In genomic region chr2:69525261-69525660, GRCh38 we compare ENCODE assay signal across 12 cellular contexts.
"Had no signal": no experiment of that assay in that cellular context is flagged by ENCODE, and none has a peak within 500 bp of the region (broad histone marks: within the 10 kb centered on the region; RNA-seq: fewer than 3 reads in every experiment).

No MANE protein-coding gene starts in this region.

- ATAC-seq: activated CD8-positive, alpha-beta T cell treated with anti-CD3 and anti-CD28 coated beads, Interleukin-2, amount 10 ng/mL, durations not matched to agents 7 days and 5 days; left lung; pancreas had no signal

- H3K27ac ChIP-seq: left lung, pancreas, sigmoid colon had no signal

- H3K4me1 ChIP-seq: left lung, pancreas, sigmoid colon had no signal

- H3K9me3 ChIP-seq: left lung, pancreas, sigmoid colon had no signal

- H3K4me3 ChIP-seq: left lung, pancreas, sigmoid colon had no signal

- H3K27me3 Mint-ChIP-seq: activated B cell treated with CpG ODN at 0.5 μM for 24 hours; activated CD4-positive, alpha-beta T cell treated with anti-CD3 and anti-CD28 coated beads, Interleukin-2, amount 10 ng/mL, durations not matched to agents 24 days and 14 days had no signal

- H3K4me1 Mint-ChIP-seq: activated B cell treated with CpG ODN at 0.5 μM for 24 hours; activated CD4-positive, alpha-beta T cell treated with anti-CD3 and anti-CD28 coated beads, Interleukin-2, amount 10 ng/mL, durations not matched to agents 24 days and 14 days had no signal

- DNase-seq: activated B cell treated with CpG ODN at 0.5 μM for 24 hours; activated CD4-positive, alpha-beta T cell treated with anti-CD3 and anti-CD28 coated beads, Interleukin-2, amount 10 ng/mL, durations not matched to agents 24 days and 14 days; activated CD8-positive, alpha-beta memory T cell treated with anti-CD3 and anti-CD28 coated beads, Interleukin-2, amount 50 U/mL, for 4 hours; activated CD8-positive, alpha-beta T cell treated with anti-CD3 and anti-CD28 coated beads, Interleukin-2, amount 10 ng/mL, durations not matched to agents 7 days and 5 days; endodermal cell; left lung; mammary epithelial cell; pancreas; sigmoid colon; stimulated activated CD4-positive, alpha-beta T cell treated with anti-CD3 and anti-CD28 coated beads, Interleukin-1b, Interleukin-23, amount 100 ng/mL, for 48 hours; SW 1271 had no signal

- H3K27me3 ChIP-seq: left lung, pancreas, sigmoid colon had no signal

- H3K4me3 Mint-ChIP-seq: activated B cell treated with CpG ODN at 0.5 μM for 24 hours; activated CD4-positive, alpha-beta T cell treated with anti-CD3 and anti-CD28 coated beads, Interleukin-2, amount 10 ng/mL, durations not matched to agents 24 days and 14 days; activated CD8-positive, alpha-beta T cell treated with anti-CD3 and anti-CD28 coated beads, Interleukin-2, amount 10 ng/mL, durations not matched to agents 7 days and 5 days; activated T-helper 1 cell treated with anti-CD3 and anti-CD28 coated beads, Interleukin-12 subunit alpha, Interleukin-12 subunit beta, Interleukin-2, Interleukin-4 antibody, amounts not matched to agents 30 ng/mL and 10 ng/mL and 1 ng/mL, durations not matched to agents 14 hours and 24 hours and 36 hours; endodermal cell had no signal

- H3K27ac Mint-ChIP-seq: activated B cell treated with CpG ODN at 0.5 μM for 24 hours; activated CD4-positive, alpha-beta T cell treated with anti-CD3 and anti-CD28 coated beads, Interleukin-2, amount 10 ng/mL, durations not matched to agents 24 days and 14 days; activated CD8-positive, alpha-beta T cell treated with anti-CD3 and anti-CD28 coated beads, Interleukin-2, amount 10 ng/mL, durations not matched to agents 7 days and 5 days; activated T-helper 1 cell treated with anti-CD3 and anti-CD28 coated beads, Interleukin-12 subunit alpha, Interleukin-12 subunit beta, Interleukin-2, Interleukin-4 antibody, amounts not matched to agents 30 ng/mL and 10 ng/mL and 1 ng/mL, durations not matched to agents 14 hours and 24 hours and 36 hours had no signal

- H3K9me3 Mint-ChIP-seq: activated B cell treated with CpG ODN at 0.5 μM for 24 hours; activated CD4-positive, alpha-beta T cell treated with anti-CD3 and anti-CD28 coated beads, Interleukin-2, amount 10 ng/mL, durations not matched to agents 24 days and 14 days; activated T-helper 1 cell treated with anti-CD3 and anti-CD28 coated beads, Interleukin-12 subunit alpha, Interleukin-12 subunit beta, Interleukin-2, Interleukin-4 antibody, amounts not matched to agents 30 ng/mL and 10 ng/mL and 1 ng/mL, durations not matched to agents 14 hours and 24 hours and 36 hours; endodermal cell had no signal
